26 cellular contexts compared by ENCODE assay signal in genomic region chr18:69843047-69843446, GRCh38.
DNase-seq lines count a peak whose midpoint lies in the region; ATAC-seq, FAIRE-seq and TF ChIP-seq lines count a peak whose summit lies in the region.
"Had no signal": no experiment of that assay in that cellular context is flagged by ENCODE, and none has a peak within 500 bp of the region (broad histone marks: within the 10 kb centered on the region; RNA-seq: fewer than 3 reads in every experiment).

No MANE protein-coding gene starts in this region.

- H3K36me3 ChIP-seq in HepG2 (replicated peaks in 1 of 2; ENCODE audit: control insufficient read depth in 1 of 2, insufficient read depth in 2 of 2, low read length in 2 of 2) (no peaks in the 10 kb centered on the region; a peak in 1 of 5 replicates), right lobe of liver (no peaks in the 10 kb centered on the region), K562 (ENCODE audit: control insufficient read depth, insufficient read depth, low read length) (no peaks in the 10 kb centered on the region)

- BruUV-seq in HepG2 (replicated peaks; lab: Mats Ljungman, UMichigan) (no TSS peak), K562 (replicated peaks; lab: Mats Ljungman, UMichigan) (no TSS peak)

- CTCF ChIA-PET in HepG2 (lab: Yijun Ruan, JAX; ENCODE audit: low intra/inter-chr PET ratio, low total read pairs) (no interaction called here), K562 (lab: Yijun Ruan, JAX; ENCODE audit: low intra/inter-chr PET ratio) (no interaction called here)

- H3K4me3 ChIP-seq in HepG2 (replicated peaks in 1 of 3; ENCODE audit: insufficient read depth in 1 of 3, low read depth in 2 of 3, low read length in 3 of 3) (no peak overlapping the region), right lobe of liver (no peak overlapping the region), K562 (no peak overlapping the region)

- WGBS in HepG2 (ENCODE audit: low lambda C conversion rate), result 75% methylated on average over 4 of the region's 4 CpGs
- 59% methylated on average over 4 of the region's 4 CpGs for WGBS in right lobe of liver (ENCODE audit: insufficient coverage, low coverage, low lambda C conversion rate, missing lambda C conversion rate)
- WGBS in K562 (ENCODE audit: insufficient coverage, low coverage, missing lambda C conversion rate), result 37% methylated on average over 4 of the region's 4 CpGs

- H2AFZ ChIP-seq in HepG2 (ENCODE audit: low read length) (no peak overlapping the region), K562 (ENCODE audit: low read depth, low read length) (no peak overlapping the region)

- H4K20me1 ChIP-seq in HepG2 (ENCODE audit: insufficient read depth, low read length) (no peaks in the 10 kb centered on the region), K562 (replicated peaks; ENCODE audit: control insufficient read depth, insufficient read depth, low read length) (no peaks in the 10 kb centered on the region)

- H3K4me2 ChIP-seq in HepG2 (ENCODE audit: low read depth, low read length) (no peak overlapping the region), K562 (ENCODE audit: insufficient read depth, low read length) (no peak overlapping the region)
- H3K4me2 ChIP-seq: SK-N-SH had no signal

- H3K27me3 ChIP-seq in HepG2 (ENCODE audit: control insufficient read depth in 1 of 2, insufficient read depth in 2 of 2, low read length in 2 of 2) (0 out of 5 replicates have a peak, but pooled peaks cover 0 to 1% of the 10 kb centered on the region in 2 experiments), right lobe of liver (no peaks in the 10 kb centered on the region), K562 (ENCODE audit: control insufficient read depth in 2 of 2, insufficient read depth in 2 of 2, low read length in 2 of 2) (no peaks in the 10 kb centered on the region)

- TF ChIP-seq POLR2A in HepG2 (IDR thresholded peaks at IDR 0.05; ENCODE audit: insufficient read depth in 1 of 2, low read depth in 2 of 2, low read length in 2 of 2) (no peak), right lobe of liver (IDR thresholded peaks at IDR 0.05) (no peak), K562 (conservative IDR thresholded peaks at IDR 0.05) (no peak)

- DNase-seq in HepG2 (ENCODE audit: low spot score) (no peak), right lobe of liver (no peak), NCI-H1105 treated with DMSO at 0.1 percent for 48 hours (lab: John Stamatoyannopoulos, UW) (peak; percentile 43), K562 (ENCODE audit: extremely low read depth in 1 of 4, low spot score in 3 of 4) (no peak), hippocampal formation (lab: John Stamatoyannopoulos, UW) (no peak), NAMALWA (ENCODE audit: low spot score) (no peak)
- DNase-seq: C1 segment of cervical spinal cord; Caco-2; CD4-positive, alpha-beta memory T cell; GF-D8; MV-4-11; NCI-H146; NCI-H2029; NCI-H2171 treated with DMSO at 0.1 percent for 48 hours; NCI-H446; NCI-H524 treated with DMSO at 0.1 percent for 48 hours; NCI-H82; NK-92 treated with Interleukin-12 subunit alpha and Interleukin-12 subunit beta, amount 100 ng/mL, for 24 hours; PC-3; SK-N-SH; T-helper 2 cell had no signal

- TF ChIP-seq CTCF in HepG2 (CRISPR knock-in tag; IDR thresholded peaks at IDR 0.05) (no peak), right lobe of liver (IDR thresholded peaks at IDR 0.05) (no peak), K562 (IDR thresholded peaks at IDR 0.05 in 2 of 3, conservative IDR thresholded peaks at IDR 0.05 in 1 of 3; ENCODE audit: insufficient read depth in 2 of 3, low read depth in 1 of 3, low read length in 3 of 3) (no peak)

- H3K9me3 ChIP-seq in HepG2 (ENCODE audit: low read length) (no peaks in the 10 kb centered on the region), right lobe of liver (no peaks in the 10 kb centered on the region), K562 (replicated peaks; ENCODE audit: control insufficient read depth, insufficient read depth, low read depth, low read length) (no peaks in the 10 kb centered on the region)
- H3K9me3 ChIP-seq: Caco-2, SK-N-SH had no signal

- intact Hi-C loops in HepG2 (cut with micrococcal nuclease; ENCODE audit: unreplicated experiment), result no loop called here
- intact Hi-C loops in right lobe of liver (cut with DNase I), result no loop called here
- intact Hi-C loops in K562 (cut with micrococcal nuclease), result no loop called here

- H3K4me1 ChIP-seq in HepG2 (ENCODE audit: insufficient read depth, low read length), result no peaks in the 10 kb centered on the region
- no peaks in the 10 kb centered on the region for H3K4me1 ChIP-seq in right lobe of liver
- H3K4me1 ChIP-seq in K562 (replicated peaks in 1 of 2; ENCODE audit: control insufficient read depth in 2 of 2, insufficient read depth in 2 of 2, low read length in 2 of 2), result peaks cover 0 to 4% of the 10 kb centered on the region in 2 experiments; a peak in 2 of 5 replicates
- H3K4me1 ChIP-seq: Caco-2 had no signal

- in situ Hi-C loops in HepG2 (cut with HindIII; ENCODE audit: extremely low pct_ligation_motif_present, low pct_unique_long_range_greater_than_20kb), result no loop called here
- in situ Hi-C loops in K562 (cut with MboI), result no loop called here

- H3K27ac ChIP-seq in HepG2 (ENCODE audit: extremely low read length, insufficient read depth, low read length) (no peak overlapping the region), right lobe of liver (no peak overlapping the region), K562 (ENCODE audit: extremely low read depth, low read depth, low read length) (no peak overlapping the region)
- H3K27ac ChIP-seq: HL-60 had no signal

- no peak overlapping the region for H3K9ac ChIP-seq in HepG2 (ENCODE audit: insufficient read depth, low read depth, low read length)
- no peak overlapping the region for H3K9ac ChIP-seq in K562 (ENCODE audit: insufficient read depth in 1 of 2, low read depth in 2 of 2, low read length in 2 of 2)
- H3K9ac ChIP-seq: SK-N-SH had no signal

- POLR2A ChIA-PET in HepG2 (lab: Yijun Ruan, JAX), result no interaction called here
- POLR2A ChIA-PET in K562 (lab: Yijun Ruan, JAX), result no interaction called here

- TF ChIP-seq RAD21 in HepG2 (CRISPR knock-in tag; IDR thresholded peaks at IDR 0.05), result no peak
- TF ChIP-seq RAD21 in K562 (CRISPR knock-in tag; conservative IDR thresholded peaks at IDR 0.05 in 1 of 2, IDR thresholded peaks at IDR 0.05 in 1 of 2), result no peak

- ATAC-seq in HepG2 (no peak), right lobe of liver (no peak), K562 (no peak), HG03354 (IDR thresholded peaks at IDR 0.05; ENCODE audit: poor library complexity, severe bottlenecking, unreplicated experiment) (no peak)
- ATAC-seq: PC-3 had no signal

- TF ChIP-seq EP300 in HepG2 (IDR thresholded peaks at IDR 0.05; ENCODE audit: low read depth in 2 of 2, low read length in 2 of 2) (no peak), HepG2 (CRISPR knock-in tag; IDR thresholded peaks at IDR 0.05; ENCODE audit: borderline replicate concordance) (no peak), K562 (IDR thresholded peaks at IDR 0.05; ENCODE audit: low read length) (no peak)

- FAIRE-seq in HepG2 (lab: Jason Lieb, UNC) (no peak), K562 (lab: Jason Lieb, UNC) (no peak)
- FAIRE-seq: A204.1, GM12891, H54 had no signal

- H3K9me1 ChIP-seq in K562 (ENCODE audit: control insufficient read depth, insufficient read depth, low read length), result no peaks in the 10 kb centered on the region

- no peaks in the 10 kb centered on the region for H3K79me2 ChIP-seq in HepG2 (ENCODE audit: insufficient read depth, low read length)
- no peaks in the 10 kb centered on the region for H3K79me2 ChIP-seq in K562 (ENCODE audit: control insufficient read depth, insufficient read depth, low read length)

TF ChIP-seq in HepG2, 621 proteins besides CTCF, POLR2A, EP300 and RAD21:
- TF ChIP-seq MAFK (conservative IDR thresholded peaks at IDR 0.05 in 1 of 2, IDR thresholded peaks at IDR 0.05 in 1 of 2; ENCODE audit: low read length in 2 of 2) (peak; percentile 86 to 95), MAFF (IDR thresholded peaks at IDR 0.05; ENCODE audit: low read depth, low read length) (peak; percentile 90), ZNF615 (CRISPR knock-in tag; IDR thresholded peaks at IDR 0.05; ENCODE audit: borderline replicate concordance) (no peak), ZNF44 (CRISPR knock-in tag; IDR thresholded peaks at IDR 0.05) (no peak)
TF ChIP-seq in HepG2: peak in this region for 2.

TF ChIP-seq in K562, 482 proteins besides CTCF, POLR2A, EP300 and RAD21 (continues in another document):
- TF ChIP-seq HDAC1 (IDR thresholded peaks at IDR 0.05), result no peak
- no peak for TF ChIP-seq TSHZ1 (CRISPR knock-in tag; IDR thresholded peaks at IDR 0.05)
- TF ChIP-seq RBM14 (IDR thresholded peaks at IDR 0.05; ENCODE audit: borderline replicate concordance, insufficient read depth, low read depth, low read length), result no peak
- TF ChIP-seq IRF9 (tag; IDR thresholded peaks at IDR 0.05), result no peak

Comparison
In these comparisons a context has a peak if more than half of its experiments do, and no peak if none do; other contexts are left out.
1. Of the 241 proteins assayed by ChIP-seq in both HepG2 and K562: peak only in HepG2: none; only in K562: MAFG; in both: MAFF and MAFK; in neither: 238.